Comparison of ENCODE assay signal across 27 cellular contexts in the genomic region with DNA sequence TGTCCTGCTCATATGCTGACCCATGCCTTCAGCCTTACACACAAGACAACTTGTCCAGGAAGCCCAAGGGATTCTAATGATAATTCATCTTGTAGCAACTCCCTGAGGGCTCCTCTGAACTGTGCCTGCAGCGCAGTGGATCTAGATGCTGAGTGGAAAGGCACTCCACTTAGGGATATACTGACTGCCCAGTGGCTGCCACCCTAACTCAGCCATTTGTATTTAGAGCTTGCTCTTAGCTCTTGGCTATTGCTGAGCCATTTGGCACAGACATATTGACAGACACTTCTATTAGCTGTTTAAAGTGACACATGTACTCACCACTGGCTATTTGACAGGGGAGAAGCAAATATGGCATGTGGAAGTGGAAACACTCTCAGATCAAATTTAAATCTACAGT.
"Had no signal": no experiment of that assay in that cellular context is flagged by ENCODE, and none has a peak within 500 bp of the region (broad histone marks: within the 10 kb centered on the region; RNA-seq: fewer than 3 reads in every experiment).

No MANE protein-coding gene starts in this region.

- H3K36me3 ChIP-seq: brain microvascular endothelial cell, esophagus muscularis mucosa, gastrocnemius medialis had no signal

- H3K4me1 ChIP-seq: esophagus muscularis mucosa had no signal

- ATAC-seq: activated CD4-positive, alpha-beta T cell treated with anti-CD3 and anti-CD28 coated beads for 36 hours; activated CD8-positive, alpha-beta T cell treated with anti-CD3 and anti-CD28 coated beads for 36 hours; activated T-cell treated with anti-CD3 and anti-CD28 coated beads, Interleukin-2, amount 50 U/mL, for 4 hours; activated T-helper 17 cell treated with anti-CD3 and anti-CD28 coated beads, Interleukin-2, amount 50 U/mL, for 72 hours; effector memory CD8-positive, alpha-beta T cell; foreskin keratinocyte; gastrocnemius medialis had no signal

- DNase-seq: activated CD4-positive, alpha-beta T cell treated with anti-CD3 and anti-CD28 coated beads for 36 hours; activated CD4-positive, alpha-beta T cell treated with anti-CD3 and anti-CD28 coated beads, Interleukin-2, amount 10 ng/mL, durations not matched to agents 7 days and 5 days; activated CD4-positive, alpha-beta T cell treated with anti-CD3 and anti-CD28 coated beads, Interleukin-2, amount 50 U/mL, for 48 hours; activated CD4-positive, CD25-positive, alpha-beta regulatory T cell; activated CD4-positive, CD25-positive, alpha-beta regulatory T cell treated with anti-CD3 and anti-CD28 coated beads, Interleukin-2, amount 50 U/mL, for 72 hours; activated CD8-positive, alpha-beta memory T cell treated with anti-CD3 and anti-CD28 coated beads for 24 hours; activated CD8-positive, alpha-beta T cell treated with anti-CD3 and anti-CD28 coated beads for 36 hours; activated effector memory CD4-positive, alpha-beta T cell treated with Interleukin-2 at 50 U/mL for 16 hours; activated gamma-delta T cell treated with Interleukin-2 at 50 U/mL for 16 hours; activated naive CD4-positive, alpha-beta T cell treated with anti-CD3 and anti-CD28 coated beads, Interleukin-2, amount 50 U/mL, for 16 hours; activated naive CD4-positive, alpha-beta T cell treated with Interleukin-2 at 50 U/mL for 16 hours; activated T-cell treated with anti-CD3 and anti-CD28 coated beads, Interleukin-2, amount 50 U/mL, for 4 hours; amniotic stem cell; anterior cingulate cortex; brain microvascular endothelial cell; caudate nucleus; cortex of kidney; dermis blood vessel endothelial cell; effector CD4-positive, alpha-beta T cell; effector memory CD8-positive, alpha-beta T cell; erythroblast; foreskin keratinocyte; gastrocnemius medialis; glutamatergic neuron; T-helper 2 cell had no signal

- H3K9me3 ChIP-seq: gastrocnemius medialis had no signal

- H3K27ac ChIP-seq: brain microvascular endothelial cell, esophagus muscularis mucosa, foreskin keratinocyte, gastrocnemius medialis had no signal

- H3K4me3 ChIP-seq: esophagus muscularis mucosa, gastrocnemius medialis had no signal

- H3K27me3 ChIP-seq: brain microvascular endothelial cell, esophagus muscularis mucosa, foreskin keratinocyte, gastrocnemius medialis had no signal
